ENCODE assay signal across 21 cellular contexts in genomic region chr22:26547837-26548236, GRCh38. TPM values are rescaled to one million over a fixed set of nuclear protein-coding genes. Genes with fewer than 3 reads are reported as not detected.
DNase-seq lines count a peak whose midpoint lies in the region; ATAC-seq, FAIRE-seq and TF ChIP-seq lines count a peak whose summit lies in the region.
"Had no signal": no experiment of that assay in that cellular context is flagged by ENCODE, and none has a peak within 500 bp of the region (broad histone marks: within the 10 kb centered on the region; RNA-seq: fewer than 3 reads in every experiment).

No MANE protein-coding gene starts in this region.

- no peak overlapping the region for H4K8ac ChIP-seq in H1 (ENCODE audit: extremely low read depth, insufficient read depth, low read length)

- H2AFZ ChIP-seq in H1 (ENCODE audit: low read length): no peak overlapping the region
- H2AFZ ChIP-seq in hepatocyte: no peak overlapping the region

- H2BK12ac ChIP-seq in H1 (ENCODE audit: low read depth, low read length): no peak overlapping the region

- no peak overlapping the region for H2AK5ac ChIP-seq in H1 (ENCODE audit: low read depth, low read length)

- H3K9me3 Mint-ChIP-seq in CD8-positive, alpha-beta T cell: no peaks in the 10 kb centered on the region
- H3K9me3 Mint-ChIP-seq: activated naive CD4-positive, alpha-beta T cell treated with anti-CD3 and anti-CD28 coated beads for 36 hours; stimulated activated memory B cell treated with anti-CD40 and anti-IgM and Interleukin-4, amounts not matched to agents 10 μg/mL and 1 μg/mL and 100 μg/mL, for 72 hours had no signal

- H3K36me3 Mint-ChIP-seq in CD8-positive, alpha-beta T cell: peaks cover 54% of the 10 kb centered on the region

- no peak overlapping the region for H2BK5ac ChIP-seq in H1 (ENCODE audit: low read depth, low read length)

- peak overlapping the region; percentile 84 for H3K27ac Mint-ChIP-seq in CD8-positive, alpha-beta T cell
- H3K27ac Mint-ChIP-seq: activated naive CD4-positive, alpha-beta T cell treated with anti-CD3 and anti-CD28 coated beads for 36 hours; stimulated activated memory B cell treated with anti-CD40 and anti-IgM and Interleukin-4, amounts not matched to agents 10 μg/mL and 1 μg/mL and 100 μg/mL, for 72 hours had no signal

- ATAC-seq in CD8-positive, alpha-beta T cell: no peak
- ATAC-seq in Right ventricle myocardium superior (ENCODE audit: poor library complexity): no peak
- ATAC-seq: left colon; SK-N-SH treated with all-trans-retinoic acid at 6 μM for 48 hours; stimulated activated memory B cell treated with anti-CD40 and anti-IgM and Interleukin-4, amounts not matched to agents 10 μg/mL and 1 μg/mL and 100 μg/mL, for 72 hours had no signal

- DNase-seq in CD8-positive, alpha-beta T cell: no peak
- no peak for DNase-seq in RWPE1 (ENCODE audit: low spot score)
- DNase-seq in H1 (ENCODE audit: low read depth in 1 of 2, low spot score in 2 of 2): no peak
- no peak for DNase-seq in hepatocyte (ENCODE audit: low spot score)
- DNase-seq in Right ventricle myocardium superior: no peak
- DNase-seq in EL: no peak
- DNase-seq in NCI-H446 treated with DMSO at 0.1 percent for 48 hours (lab: John Stamatoyannopoulos, UW): no peak
- DNase-seq: anterior cingulate cortex, hippocampal formation, left colon, NCI-H1417, NCI-H2029 treated with DMSO at 0.1 percent for 48 hours, NCI-H524 treated with DMSO at 0.1 percent for 48 hours, ovary had no signal

- no peak overlapping the region for H3K4ac ChIP-seq in H1 (replicated peaks; ENCODE audit: insufficient read length, low read depth, low read length)

- TF ChIP-seq POLR2A in H1 (IDR thresholded peaks at IDR 0.05; ENCODE audit: control extremely low read depth in 1 of 2, low read depth in 2 of 2, low read length in 2 of 2): no peak

- no peak overlapping the region for H4K5ac ChIP-seq in H1 (ENCODE audit: insufficient read length, low read depth, low read length)

- H3K4me3 ChIP-seq in BLaER1: no peak overlapping the region
- H3K4me3 ChIP-seq in CD8-positive, alpha-beta T cell (ENCODE audit: low read depth, low read length): no peak overlapping the region
- H3K4me3 ChIP-seq in H1 (ENCODE audit: extremely low read depth in 1 of 4, insufficient read depth in 2 of 4, low read depth in 3 of 4, low read length in 4 of 4): no peak overlapping the region
- no peak overlapping the region for H3K4me3 ChIP-seq in hepatocyte
- H3K4me3 ChIP-seq: breast epithelium, ovary had no signal

- no peak overlapping the region for H2BK15ac ChIP-seq in H1 (ENCODE audit: low read length)

- H3K79me2 ChIP-seq in H1 (ENCODE audit: control insufficient read depth in 1 of 2, insufficient read depth in 2 of 2, low read length in 2 of 2) (peaks cover 0 to 85% of the 10 kb centered on the region in 2 experiments; a peak in 3 of 4 replicates), hepatocyte (peaks cover 2% of the 10 kb centered on the region)

- H3K36me3 ChIP-seq in BLaER1 (peaks cover 21% of the 10 kb centered on the region; the same call in 1 of the 2 replicates), H1 (ENCODE audit: control insufficient read depth in 2 of 4, insufficient read depth in 4 of 4, low read length in 3 of 4) (peaks cover 0 to 13% (median 0%) of the 10 kb centered on the region in 4 experiments; a peak in 3 of 8 replicates), hepatocyte (replicated peaks; ENCODE audit: insufficient read depth, low read depth) (no peaks in the 10 kb centered on the region)
- peaks cover 4% of the 10 kb centered on the region for H3K36me3 ChIP-seq in CD8-positive, alpha-beta T cell (ENCODE audit: insufficient read depth, low read length)
- H3K36me3 ChIP-seq: breast epithelium, ovary had no signal

- CTCF ChIA-PET in CD8-positive, alpha-beta T cell (lab: Charles Lee): interaction anchor here (0.8 to 1.4 kb wide), 2 partner anchors 12 to 77 kb away, joined by 3 read pairs; no protein-coding TSS in a partner anchor
- CTCF ChIA-PET in RWPE1 (lab: Yijun Ruan, JAX): no interaction called here
- CTCF ChIA-PET in H1 (lab: Charles Lee; ENCODE audit: partially characterized antibody): interaction anchor here (0.9 to 1.2 kb wide), 2 partner anchors 113 to 118 kb away, joined by 3 to 4 read pairs; no protein-coding TSS in a partner anchor

- peak overlapping the region; percentile 32; the same call in 1 of the 2 replicates for H3K18ac ChIP-seq in H1 (ENCODE audit: extremely low read depth, low read length)

- no peak overlapping the region for H3K14ac ChIP-seq in H1 (ENCODE audit: insufficient read length)

- WGBS in H1 (ENCODE audit: extremely low coverage in 1 of 2, insufficient coverage in 1 of 2, insufficient read length in 1 of 2, insufficient replicate concordance in 2 of 2, low coverage in 1 of 2, low lambda C conversion rate in 2 of 2, missing lambda C conversion rate in 1 of 2), 2 experiments: 96% methylated on average over 4 of the region's 4 CpGs; no CpG with 5 or more reads in 1 of the 2 experiments
- WGBS in hepatocyte (ENCODE audit: low lambda C conversion rate, missing lambda C conversion rate): 92% methylated on average over 4 of the region's 4 CpGs

- no peaks in the 10 kb centered on the region for H3K9me2 ChIP-seq in hepatocyte (replicated peaks; ENCODE audit: insufficient read depth)

- no peak for TF ChIP-seq CTCF in CD8-positive, alpha-beta T cell (IDR thresholded peaks at IDR 0.05)
- TF ChIP-seq CTCF in RWPE1 (conservative IDR thresholded peaks at IDR 0.05; ENCODE audit: low read depth): no peak
- no peak for TF ChIP-seq CTCF in H1 (IDR thresholded peaks at IDR 0.05; ENCODE audit: control extremely low read depth in 1 of 3, insufficient read depth in 1 of 3, low read depth in 1 of 3, low read length in 3 of 3)
- no peak for TF ChIP-seq CTCF in hepatocyte (IDR thresholded peaks at IDR 0.05; ENCODE audit: poor library complexity)

- H3K9ac ChIP-seq in BLaER1 (no peak overlapping the region), H1 (replicated peaks in 1 of 4; ENCODE audit: extremely low read depth in 1 of 4, low read depth in 3 of 4, low read length in 3 of 4) (no peak overlapping the region)

- H3K27me3 ChIP-seq in BLaER1: no peaks in the 10 kb centered on the region
- H3K27me3 ChIP-seq in CD8-positive, alpha-beta T cell (ENCODE audit: insufficient read depth, low read length): no peaks in the 10 kb centered on the region
- no peaks in the 10 kb centered on the region for H3K27me3 ChIP-seq in H1 (replicated peaks in 1 of 4; ENCODE audit: control insufficient read depth in 3 of 4, extremely low read depth in 1 of 4, insufficient read depth in 3 of 4, low read length in 3 of 4)
- H3K27me3 ChIP-seq in hepatocyte: no peaks in the 10 kb centered on the region
- H3K27me3 ChIP-seq: breast epithelium, ovary had no signal

- H4K20me1 ChIP-seq in BLaER1 (peaks cover 31% of the 10 kb centered on the region), H1 (replicated peaks in 1 of 2; ENCODE audit: control insufficient read depth in 1 of 2, insufficient read depth in 2 of 2, low read length in 2 of 2) (peaks cover 3 to 4% of the 10 kb centered on the region in 2 experiments), hepatocyte (ENCODE audit: insufficient read depth, poor library complexity, severe bottlenecking) (no peaks in the 10 kb centered on the region)

- no peak overlapping the region for H3K4me3 Mint-ChIP-seq in CD8-positive, alpha-beta T cell
- H3K4me3 Mint-ChIP-seq: activated naive CD4-positive, alpha-beta T cell treated with anti-CD3 and anti-CD28 coated beads for 36 hours; stimulated activated memory B cell treated with anti-CD40 and anti-IgM and Interleukin-4, amounts not matched to agents 10 μg/mL and 1 μg/mL and 100 μg/mL, for 72 hours had no signal

- H3K4me2 ChIP-seq in BLaER1 (peak overlapping the region; percentile 68), H1 (ENCODE audit: insufficient read depth in 1 of 2, low read depth in 2 of 2, low read length in 2 of 2) (no peak overlapping the region), hepatocyte (no peak overlapping the region)

- H3K27me3 Mint-ChIP-seq in CD8-positive, alpha-beta T cell (ENCODE audit: low read depth): no peaks in the 10 kb centered on the region
- H3K27me3 Mint-ChIP-seq: stimulated activated memory B cell treated with anti-CD40 and anti-IgM and Interleukin-4, amounts not matched to agents 10 μg/mL and 1 μg/mL and 100 μg/mL, for 72 hours had no signal

- H4K91ac ChIP-seq in H1 (replicated peaks; ENCODE audit: insufficient read length, low read length): no peak overlapping the region

- H3K23me2 ChIP-seq in H1 (ENCODE audit: low read depth, low read length): peaks cover 1% of the 10 kb centered on the region; the same call in 1 of the 2 replicates

- H3K23ac ChIP-seq in H1 (ENCODE audit: insufficient read length): no peak overlapping the region

- H3K4me1 ChIP-seq in BLaER1 (peaks cover 97% of the 10 kb centered on the region), H1 (replicated peaks in 1 of 4; ENCODE audit: control insufficient read depth in 3 of 4, insufficient read depth in 4 of 4, low read length in 3 of 4) (peaks cover 2 to 18% (median 14%) of the 10 kb centered on the region in 4 experiments; a peak in 6 of 7 replicates), hepatocyte (ENCODE audit: insufficient read depth) (no peaks in the 10 kb centered on the region)
- H3K4me1 ChIP-seq in CD8-positive, alpha-beta T cell (ENCODE audit: insufficient read depth, low read length): peaks cover 31% of the 10 kb centered on the region
- H3K4me1 ChIP-seq: breast epithelium had no signal

- no peak for FAIRE-seq in H1 (lab: Jason Lieb, UNC)
- FAIRE-seq: HTR-8/SVneo had no signal

- TF ChIP-seq RAD21 in H1 (IDR thresholded peaks at IDR 0.05 in 1 of 2, conservative IDR thresholded peaks at IDR 0.05 in 1 of 2; ENCODE audit: low read depth in 2 of 2, low read length in 2 of 2): no peak

- H3K9me3 ChIP-seq in BLaER1: no peaks in the 10 kb centered on the region
- H3K9me3 ChIP-seq in CD8-positive, alpha-beta T cell (ENCODE audit: low read length): no peaks in the 10 kb centered on the region
- no peaks in the 10 kb centered on the region for H3K9me3 ChIP-seq in H1 (ENCODE audit: insufficient read depth in 2 of 2, low read depth in 1 of 2, low read length in 1 of 2)
- H3K9me3 ChIP-seq in hepatocyte (ENCODE audit: low read depth): no peaks in the 10 kb centered on the region
- H3K9me3 ChIP-seq: breast epithelium, ovary had no signal

- H3K4me1 Mint-ChIP-seq in CD8-positive, alpha-beta T cell (ENCODE audit: low read depth): peaks cover 52% of the 10 kb centered on the region

- TF ChIP-seq EP300 in H1 (IDR thresholded peaks at IDR 0.05; ENCODE audit: borderline replicate concordance in 1 of 2, low read depth in 2 of 2, low read length in 2 of 2): no peak

- H3K79me1 ChIP-seq in H1 (ENCODE audit: low read depth, low read length): peaks cover 17% of the 10 kb centered on the region

- H3K27ac ChIP-seq in BLaER1: peak overlapping the region; percentile 65; the same call in 1 of the 2 replicates
- no peak overlapping the region for H3K27ac ChIP-seq in CD8-positive, alpha-beta T cell (ENCODE audit: low read depth, low read length)
- peak overlapping the region; percentile 39 for H3K27ac ChIP-seq in RWPE1
- no peak overlapping the region for H3K27ac ChIP-seq in H1 (ENCODE audit: low read depth, low read length)
- no peak overlapping the region for H3K27ac ChIP-seq in hepatocyte
- H3K27ac ChIP-seq: C4-2B, ovary had no signal

- no peak overlapping the region for H3K56ac ChIP-seq in H1 (replicated peaks; ENCODE audit: insufficient read length, low read depth, low read length)

- H2BK20ac ChIP-seq in H1 (ENCODE audit: low read length): no peak overlapping the region

- H2BK120ac ChIP-seq in H1 (replicated peaks; ENCODE audit: low read depth, low read length): no peak overlapping the region

- intact Hi-C loops in CD8-positive, alpha-beta T cell (cut with DNase I, micrococcal nuclease): no loop called here
- intact Hi-C loops in Right ventricle myocardium superior (cut with DNase I): loop anchor here (2.0 kb wide), 1 partner anchor 19 kb away; no protein-coding TSS in a partner anchor

- POLR2A ChIA-PET in CD8-positive, alpha-beta T cell (lab: Charles Lee): no interaction called here
- POLR2A ChIA-PET in RWPE1 (lab: Yijun Ruan, JAX; ENCODE audit: low non-redundant PET) (no interaction called here), H1 (lab: Charles Lee; ENCODE audit: partially characterized antibody) (interaction anchor here (0.9 kb wide), 1 partner anchor 67 kb away, joined by 3 read pairs; no protein-coding TSS in a partner anchor)

RNA-seq across cellular contexts. Expression of gene TFIP11, which starts 35.6 kb away (rescaled TPM):
- total RNA-seq in CD8-positive, alpha-beta T cell: 100 to 1,000 TPM; 138 to 142 TPM
- 23.9 and 28.3 TPM in 2 replicates for total RNA-seq in H1 (2021; fragmentation: NEBNext Ultra II Directional; extraction: Animal tissue kit (Norgen Biotek cat#: 25700))
- polyA plus RNA-seq in H1 (2011; rRNA removed) (18.1 and 18.4 TPM in 2 replicates), hepatocyte (21.3 and 30.4 TPM in 2 replicates)
- polyA plus RNA-seq in H1 (2011; cell fraction: cytosol; rRNA removed): 23.4 TPM
- polyA plus RNA-seq in H1 (2011; cell fraction: nucleus; rRNA removed): 26.2 TPM
- 24.2 to 28.8 TPM (median 27.7 TPM) in 4 replicates for polyA plus RNA-seq in H1 (2012, experiment 1 of 2)
- 10.5 TPM for polyA plus RNA-seq in H1 (2012, experiment 2 of 2)
- polyA plus RNA-seq in H1 (2013, experiment 1 of 2): 11.5 TPM
- polyA plus RNA-seq in H1 (2013, experiment 2 of 2): 9.4 TPM
- 37.2 and 40.4 TPM in 2 replicates for polyA minus RNA-seq in H1 (2011; rRNA and poly(A)+ RNA removed)
- polyA minus RNA-seq in H1 (2011; cell fraction: cytosol; rRNA and poly(A)+ RNA removed): 18.1 TPM
- 27.6 TPM for polyA minus RNA-seq in H1 (2011; cell fraction: nucleus; rRNA and poly(A)+ RNA removed)
- total RNA-seq in hepatocyte (16.1 and 19.6 TPM in 2 replicates), Right ventricle myocardium superior (23.9 TPM)

RNA-seq across cellular contexts. Expression of gene TPST2, which starts 42.1 kb away (rescaled TPM):
- 10 to 100 TPM; 24.3 to 26.3 TPM for total RNA-seq in CD8-positive, alpha-beta T cell
- 58.8 and 62.1 TPM in 2 replicates for total RNA-seq in H1 (2021; fragmentation: NEBNext Ultra II Directional; extraction: Animal tissue kit (Norgen Biotek cat#: 25700))
- 143 and 162 TPM in 2 replicates for polyA plus RNA-seq in H1 (2011; rRNA removed)
- 134 TPM for polyA plus RNA-seq in H1 (2011; cell fraction: cytosol; rRNA removed)
- 139 TPM for polyA plus RNA-seq in H1 (2011; cell fraction: nucleus; rRNA removed)
- polyA plus RNA-seq in H1 (2012, experiment 1 of 2): 52.5 to 56.1 TPM (median 54.1 TPM) in 4 replicates
- 69.0 TPM for polyA plus RNA-seq in H1 (2012, experiment 2 of 2)
- 93.0 TPM for polyA plus RNA-seq in H1 (2013, experiment 1 of 2)
- 95.7 TPM for polyA plus RNA-seq in H1 (2013, experiment 2 of 2)
- 80.0 and 85.9 TPM in 2 replicates for polyA minus RNA-seq in H1 (2011; rRNA and poly(A)+ RNA removed)
- polyA minus RNA-seq in H1 (2011; cell fraction: cytosol; rRNA and poly(A)+ RNA removed): 59.8 TPM
- polyA minus RNA-seq in H1 (2011; cell fraction: nucleus; rRNA and poly(A)+ RNA removed): 63.8 TPM
- 36.8 and 39.9 TPM in 2 replicates for total RNA-seq in hepatocyte
- polyA plus RNA-seq in hepatocyte: 31.0 and 35.3 TPM in 2 replicates
- total RNA-seq in Right ventricle myocardium superior: 30.1 TPM

Comparison
In these comparisons a context has a peak if more than half of its experiments do, and no peak if none do; other contexts are left out.
1. H3K27ac ChIP-seq: peak in BLaER1 (single experiment) and RWPE1 (single experiment); none in CD8-positive, alpha-beta T cell (single experiment), H1 (single experiment) and hepatocyte (single experiment).